In genomic region chr19:10421240-10421948, GRCh38 we compare ENCODE assay signal across 8 cellular contexts. TPM values are rescaled to one million over a fixed set of nuclear protein-coding genes. Genes with fewer than 3 reads are reported as not detected.
DNase-seq lines count a peak whose midpoint lies in the region; ATAC-seq, FAIRE-seq and TF ChIP-seq lines count a peak whose summit lies in the region.

No MANE protein-coding gene starts in this region.

- H3K27me3 Mint-ChIP-seq in endothelial cell (ENCODE audit: unreplicated experiment): peaks cover 46% of the 10 kb centered on the region

- H3K4me3 ChIP-seq in A549 (peak overlapping the region; percentile 52), GM08714 (ENCODE audit: low read length) (peak overlapping the region; percentile 56; the same call in 1 of the 2 replicates), psoas muscle (no peak overlapping the region)

- H3K4me3 Mint-ChIP-seq in endothelial cell (ENCODE audit: unreplicated experiment): peak overlapping the region; percentile 70

- peaks cover 33% of the 10 kb centered on the region for H3K4me1 ChIP-seq in A549
- H3K4me1 ChIP-seq in psoas muscle: peaks cover 18% of the 10 kb centered on the region

- H3K4me1 Mint-ChIP-seq in endothelial cell (ENCODE audit: unreplicated experiment): peaks cover 20% of the 10 kb centered on the region

- H3K9me3 Mint-ChIP-seq in endothelial cell (ENCODE audit: unreplicated experiment): no peaks in the 10 kb centered on the region

- no peaks in the 10 kb centered on the region for H3K36me3 ChIP-seq in psoas muscle (ENCODE audit: insufficient read depth in 1 of 2, low read depth in 1 of 2)

- H3K4me2 ChIP-seq in A549: peak overlapping the region; percentile 95

- POLR2A ChIA-PET in A549 (lab: Yijun Ruan, JAX): no interaction called here

- no peak for ATAC-seq in A549
- no peak for ATAC-seq in HG03045 (IDR thresholded peaks at IDR 0.05; ENCODE audit: unreplicated experiment)
- no peak for ATAC-seq in HG02759 (IDR thresholded peaks at IDR 0.05; ENCODE audit: unreplicated experiment)
- no peak for ATAC-seq in psoas muscle

- no peak for TF ChIP-seq RAD21 in A549 (conservative IDR thresholded peaks at IDR 0.05 in 1 of 2, IDR thresholded peaks at IDR 0.05 in 1 of 2)

- TF ChIP-seq POLR2A in A549 (IDR thresholded peaks at IDR 0.05; ENCODE audit: low read length): no peak

- TF ChIP-seq EP300 in A549 (IDR thresholded peaks at IDR 0.05): no peak

- peaks cover 0 to 70% (median 26%) of the 10 kb centered on the region in 3 donors for H3K27me3 ChIP-seq in psoas muscle (ENCODE audit: insufficient read depth in 3 of 3, low read length in 2 of 3)

- H3K27ac Mint-ChIP-seq in endothelial cell (ENCODE audit: unreplicated experiment): no peak overlapping the region

- CTCF ChIA-PET in A549 (lab: Yijun Ruan, JAX): interaction anchor here (0.8 to 2.6 kb wide), 15 partner anchors 8 to 296 kb away, joined by 3 to 16 read pairs (median 6); partner anchors contain the start of genes CDC37, DNM2 and ICAM1

- DNase-seq in A549 (ENCODE audit: low read depth in 1 of 2, low spot score in 1 of 2) (no peak), RPMI8226 (peak; percentile 52), endothelial cell (ENCODE audit: low spot score) (no peak), NCI-H2227 treated with DMSO at 0.1 percent for 48 hours (lab: John Stamatoyannopoulos, UW) (no peak), psoas muscle (no peak)

- peaks cover 9% of the 10 kb centered on the region for H3K36me3 Mint-ChIP-seq in endothelial cell (ENCODE audit: low read depth, unreplicated experiment)

- H3K9me3 ChIP-seq in A549 (no peaks in the 10 kb centered on the region), psoas muscle (no peaks in the 10 kb centered on the region)

- TF ChIP-seq CTCF in A549 (IDR thresholded peaks at IDR 0.05) (no peak; the same call in 2 of the 3 replicates), endothelial cell (IDR thresholded peaks at IDR 0.05; ENCODE audit: unreplicated experiment) (no peak), psoas muscle (IDR thresholded peaks at IDR 0.05) (no peak)

- no peak for FAIRE-seq in A549 (lab: Jason Lieb, UNC)

- intact Hi-C loops in psoas muscle (cut with DNase I): no loop called here

- H3K27ac ChIP-seq in A549 (peak overlapping the region in 1 of 2 experiments; percentile 86; a peak in 2 of 6 replicates), psoas muscle (no peak overlapping the region)

- 66% methylated on average over 13 of the region's 16 CpGs for WGBS in A549 (ENCODE audit: missing lambda C conversion rate)
- WGBS in psoas muscle, 3 donors: 17 to 21% (median 20%) methylated on average over 16 of the region's 16 CpGs

TF ChIP-seq in A549, 52 proteins besides CTCF, POLR2A, EP300 and RAD21:
- TF ChIP-seq HES2 (IDR thresholded peaks at IDR 0.05): no peak
- no peak for TF ChIP-seq MAFK (IDR thresholded peaks at IDR 0.05; ENCODE audit: partially characterized antibody)
- no peak for TF ChIP-seq NPAS2 (CRISPR knock-in tag; IDR thresholded peaks at IDR 0.05; ENCODE audit: borderline replicate concordance)
- no peak for TF ChIP-seq CHD2 (IDR thresholded peaks at IDR 0.05; ENCODE audit: low read length, partially characterized antibody)
- no peak for TF ChIP-seq EHF (CRISPR knock-in tag; IDR thresholded peaks at IDR 0.05)

RNA-seq across cellular contexts. Expression of gene PDE4A, which starts 1.1 kb away (rescaled TPM):
- 1.2 and 2.2 TPM in 2 replicates for polyA plus RNA-seq in A549 (2011; rRNA removed)
- 2.4 and 3.5 TPM in 2 replicates for polyA plus RNA-seq in A549 (2012; cell fraction: cytosol; rRNA removed)
- 4.6 and 5.4 TPM in 2 replicates for polyA plus RNA-seq in A549 (2012; cell fraction: nucleus; rRNA removed)
- 3.7 to 3.9 TPM (median 3.9 TPM) in 3 replicates for polyA plus RNA-seq in A549 (2017; fragmentation: RNase III; extraction: RNeasy Plus Mini Kit Qiagen cat#74134 plus additional on column Dnase treatment)
- 5.6 and 7.0 TPM in 2 replicates for polyA minus RNA-seq in A549 (2011; rRNA and poly(A)+ RNA removed)
- 0.46 TPM for total RNA-seq in endothelial cell (ENCODE audit: unreplicated experiment)
- total RNA-seq in psoas muscle: 10 to 100 TPM in 3 of 4 donors, 1 to 10 TPM in 1; 7.9 to 29.0 (median 16.8) TPM
- 10 to 100 TPM in 2 of 3 donors, 1 to 10 TPM in 1; 4.1 to 15.1 (median 11.5) TPM for polyA plus RNA-seq in psoas muscle

RNA-seq across cellular contexts. Expression of gene CDC37, which starts 18.1 kb away (rescaled TPM):
- polyA plus RNA-seq in A549 (2011; rRNA removed) (125 and 152 TPM in 2 replicates), A549 (2017; fragmentation: RNase III; extraction: RNeasy Plus Mini Kit Qiagen cat#74134 plus additional on column Dnase treatment) (214 to 236 TPM (median 220 TPM) in 3 replicates), psoas muscle (100 to 1,000 TPM; 208 to 268 (median 234) TPM)
- polyA plus RNA-seq in A549 (2012; cell fraction: cytosol; rRNA removed): 336 and 384 TPM in 2 replicates
- 630 and 656 TPM in 2 replicates for polyA plus RNA-seq in A549 (2012; cell fraction: nucleus; rRNA removed)
- 57.2 and 58.2 TPM in 2 replicates for polyA minus RNA-seq in A549 (2011; rRNA and poly(A)+ RNA removed)
- total RNA-seq in endothelial cell (ENCODE audit: unreplicated experiment) (386 TPM), psoas muscle (100 to 1,000 TPM; 165 to 182 (median 171) TPM)

RNA-seq across cellular contexts. Expression of gene TYK2, which starts 41.0 kb away (rescaled TPM):
- polyA plus RNA-seq in A549 (2011; rRNA removed): 17.0 and 41.4 TPM in 2 replicates
- 45.6 and 49.9 TPM in 2 replicates for polyA plus RNA-seq in A549 (2012; cell fraction: cytosol; rRNA removed)
- polyA plus RNA-seq in A549 (2012; cell fraction: nucleus; rRNA removed): 275 and 321 TPM in 2 replicates
- polyA plus RNA-seq in A549 (2017; fragmentation: RNase III; extraction: RNeasy Plus Mini Kit Qiagen cat#74134 plus additional on column Dnase treatment): 51.9 to 65.6 TPM (median 57.1 TPM) in 3 replicates
- polyA minus RNA-seq in A549 (2011; rRNA and poly(A)+ RNA removed): 29.5 and 37.4 TPM in 2 replicates
- total RNA-seq in endothelial cell (ENCODE audit: unreplicated experiment): 143 TPM
- total RNA-seq in psoas muscle: 10 to 100 TPM; 37.1 to 57.6 (median 40.4) TPM
- 10 to 100 TPM; 40.7 to 58.8 (median 41.7) TPM for polyA plus RNA-seq in psoas muscle
